Comparison of ENCODE assay signal across 16 cellular contexts in genomic region chr12:95017482-95017881, GRCh38. TPM values are rescaled to one million over a fixed set of nuclear protein-coding genes. Genes with fewer than 3 reads are reported as not detected.
DNase-seq lines count a peak whose midpoint lies in the region; ATAC-seq, FAIRE-seq and TF ChIP-seq lines count a peak whose summit lies in the region.
"Had no signal": no experiment of that assay in that cellular context is flagged by ENCODE, and none has a peak within 500 bp of the region (broad histone marks: within the 10 kb centered on the region; RNA-seq: fewer than 3 reads in every experiment).

No MANE protein-coding gene starts in this region.

- H2AFZ ChIP-seq in OCI-LY7 (ENCODE audit: low read length) = no peak overlapping the region
- H2AFZ ChIP-seq: GM23248 had no signal

- intact Hi-C loops in OCI-LY7 (cut with micrococcal nuclease; ENCODE audit: unreplicated experiment) = no loop called here
- intact Hi-C loops in natural killer cell (cut with micrococcal nuclease) = no loop called here

- H3K27ac ChIP-seq in OCI-LY7 (ENCODE audit: low read depth, low read length, poor library complexity, severe bottlenecking) (no peak overlapping the region), coronary artery (no peak overlapping the region)
- H3K27ac ChIP-seq: GM23248 had no signal

- no TSS peak for BruUV-seq in OCI-LY7 (replicated peaks; lab: Mats Ljungman, UMichigan)

- POLR2A ChIA-PET in OCI-LY7 (lab: Charles Lee) = no interaction called here

- H3K4me3 ChIP-seq in AG10803 (ENCODE audit: low read length) (no peak overlapping the region), OCI-LY7 (ENCODE audit: low read depth, low read length, poor library complexity, severe bottlenecking) (no peak overlapping the region), coronary artery (no peak overlapping the region)
- H3K4me3 ChIP-seq: GM23248 had no signal

- peaks cover 0 to 8% of the 10 kb centered on the region in 2 donors for H3K27me3 Mint-ChIP-seq in natural killer cell (ENCODE audit: low read depth in 2 of 2)
- H3K27me3 Mint-ChIP-seq: B cell; CD4-positive, alpha-beta memory T cell; IgD-negative memory B cell had no signal

- no peaks in the 10 kb centered on the region for H4K20me1 ChIP-seq in OCI-LY7 (ENCODE audit: insufficient read depth, low read length)

- no peak overlapping the region for H3K27ac Mint-ChIP-seq in natural killer cell
- H3K27ac Mint-ChIP-seq: B cell; CD4-positive, alpha-beta memory T cell; IgD-negative memory B cell had no signal

- FAIRE-seq in GM12891 (lab: Jason Lieb, UNC) = no peak
- FAIRE-seq: GM18507, H54 had no signal

- no peaks in the 10 kb centered on the region for H3K36me3 Mint-ChIP-seq in natural killer cell

- no peaks in the 10 kb centered on the region for H3K79me2 ChIP-seq in OCI-LY7 (ENCODE audit: insufficient read depth, low read depth, low read length)

- no peak for ATAC-seq in natural killer cell

- no peaks in the 10 kb centered on the region for H3K9me2 ChIP-seq in OCI-LY7 (ENCODE audit: insufficient read depth, low read length)

- no peak for TF ChIP-seq CTCF in AG10803 (conservative IDR thresholded peaks at IDR 0.05; ENCODE audit: low read length)
- no peak for TF ChIP-seq CTCF in OCI-LY7 (conservative IDR thresholded peaks at IDR 0.05; ENCODE audit: low read length)
- TF ChIP-seq CTCF in coronary artery (IDR thresholded peaks at IDR 0.05) = no peak
- TF ChIP-seq CTCF in natural killer cell (IDR thresholded peaks at IDR 0.05) = no peak

- no peak for TF ChIP-seq POLR2A in GM12891 (IDR thresholded peaks at IDR 0.05; ENCODE audit: low read depth, low read length)

- H3K4me1 ChIP-seq in OCI-LY7 (ENCODE audit: insufficient read depth, low read length, poor library complexity, severe bottlenecking) = peaks cover 8% of the 10 kb centered on the region

- peaks cover 7% of the 10 kb centered on the region; the same call in 1 of the 2 replicates for H3K9me3 ChIP-seq in OCI-LY7 (ENCODE audit: low read length)

- no peaks in the 10 kb centered on the region for H3K4me1 Mint-ChIP-seq in natural killer cell
- H3K4me1 Mint-ChIP-seq: CD4-positive, alpha-beta memory T cell had no signal

- H3K9me3 Mint-ChIP-seq in natural killer cell = peaks cover 0 to 5% of the 10 kb centered on the region in 2 donors

- DNase-seq in AG10803 (ENCODE audit: low read depth) = peak; percentile 0
- DNase-seq in GM12891 (ENCODE audit: insufficient read length, low spot score) = no peak
- peak; percentile 31 for DNase-seq in OCI-LY7 (ENCODE audit: low spot score)
- peak; percentile 9 for DNase-seq in fibroblast of peridontal ligament (ENCODE audit: extremely low read depth)
- DNase-seq in coronary artery (ENCODE audit: low spot score) = no peak
- no peak for DNase-seq in stimulated activated CD4-positive, alpha-beta T cell treated with anti-CD3 and anti-CD28 coated beads, Interleukin-12 subunit alpha, Interleukin-12 subunit beta, amount 100 ng/mL, for 4 hours
- no peak for DNase-seq in natural killer cell
- DNase-seq: ACHN; C1 segment of cervical spinal cord; CD4-positive, alpha-beta memory T cell; DMS79; GM23248 had no signal

- no peak overlapping the region for H3K4me3 Mint-ChIP-seq in natural killer cell
- H3K4me3 Mint-ChIP-seq: B cell; CD4-positive, alpha-beta memory T cell had no signal

- H3K4me2 ChIP-seq in OCI-LY7 (ENCODE audit: low read length) = no peak overlapping the region

- peaks cover 3% of the 10 kb centered on the region for H3K36me3 ChIP-seq in OCI-LY7 (ENCODE audit: insufficient read depth, low read length)

- CTCF ChIA-PET in OCI-LY7 (lab: Charles Lee; ENCODE audit: unreplicated experiment) = no interaction called here

TF ChIP-seq in GM12891, 5 proteins besides CTCF, POLR2A, EP300 and RAD21:
- TF ChIP-seq PAX5 (IDR thresholded peaks at IDR 0.05; ENCODE audit: insufficient read depth, low read length, severe bottlenecking) (no peak), SPI1 (IDR thresholded peaks at IDR 0.05; ENCODE audit: low read depth, low read length) (peak; percentile 76), POU2F2 (IDR thresholded peaks at IDR 0.05; ENCODE audit: low read depth, low read length) (no peak), POLR2AphosphoS5 (IDR thresholded peaks at IDR 0.05; ENCODE audit: low read depth, low read length) (no peak), TAF1 (IDR thresholded peaks at IDR 0.05; ENCODE audit: low read depth, low read length) (no peak)

RNA-seq across cellular contexts. Expression of gene NDUFA12, which starts 14.0 kb away (rescaled TPM):
- 277 TPM for polyA plus RNA-seq in GM12891 (2012; ENCODE audit: low read depth, missing spikeins)
- 109 and 127 TPM in 2 replicates for total RNA-seq in OCI-LY7 (2014; rRNA removed; shearing (Covaris generic))
- total RNA-seq in OCI-LY7 (2022) (147 TPM in 2 replicates), natural killer cell (10 to 100 TPM; 67.7 to 91.5 (median 69.6) TPM)

RNA-seq across cellular contexts. Expression of gene NR2C1, which starts 55.9 kb away (rescaled TPM):
- 17.8 TPM for polyA plus RNA-seq in GM12891 (2012; ENCODE audit: low read depth, missing spikeins)
- 37.5 and 43.4 TPM in 2 replicates for total RNA-seq in OCI-LY7 (2014; rRNA removed; shearing (Covaris generic))
- total RNA-seq in OCI-LY7 (2022) (42.8 and 55.7 TPM in 2 replicates), natural killer cell (10 to 100 TPM; 41.4 to 58.5 (median 46.9) TPM)

Comparison
In these comparisons a context has a peak if more than half of its experiments do, and no peak if none do; other contexts are left out.
1. DNase-seq: peak in AG10803 (single experiment), OCI-LY7 (single experiment) and fibroblast of peridontal ligament (single experiment); none in GM12891 (single experiment), coronary artery (single experiment), stimulated activated CD4-positive, alpha-beta T cell treated with anti-CD3 and anti-CD28 coated beads, Interleukin-12 subunit alpha, Interleukin-12 subunit beta, amount 100 ng/mL, for 4 hours (single experiment) and natural killer cell (single experiment).